In genomic region chr1:152047954-152048640, GRCh38 we compare ENCODE assay signal across 8 cellular contexts.
DNase-seq lines count a peak whose midpoint lies in the region; ATAC-seq and TF ChIP-seq lines count a peak whose summit lies in the region.

No MANE protein-coding gene starts in this region.

- TF ChIP-seq CTCF in RWPE1 (conservative IDR thresholded peaks at IDR 0.05; ENCODE audit: low read depth), result peak; percentile 76

- H3K9me3 ChIP-seq in neuron (ENCODE audit: low read length), result no peaks in the 10 kb centered on the region

- peak; percentile 96 for ATAC-seq in GM19395 (IDR thresholded peaks at IDR 0.05; ENCODE audit: unreplicated experiment)
- peak; percentile 88 for ATAC-seq in HG03558 (IDR thresholded peaks at IDR 0.05; ENCODE audit: extremely low read depth, unreplicated experiment)

- peak overlapping the region; percentile 39 for H3K4me3 ChIP-seq in neuron (ENCODE audit: low read length)

- peak overlapping the region; percentile 38 for H2AFZ ChIP-seq in neuron (ENCODE audit: low read depth, low read length)

- DNase-seq in COLO829 (ENCODE audit: low spot score), result peak; percentile 98
- peak; percentile 85 for DNase-seq in RWPE1 (ENCODE audit: low spot score)
- DNase-seq in activated T-helper 9 cell treated with anti-CD3 and anti-CD28 coated beads, Interleukin-2, amount 50 U/mL, for 16 hours (ENCODE audit: low read depth), result peak; percentile 75
- peak; percentile 99 for DNase-seq in fibroblast of the conjunctiva (ENCODE audit: low read depth)
- peak; percentile 99 for DNase-seq in stromal cell of bone marrow (ENCODE audit: low read depth)

- no peaks in the 10 kb centered on the region for H3K36me3 ChIP-seq in neuron (ENCODE audit: insufficient read depth, low read length)

- H3K4me1 ChIP-seq in neuron (ENCODE audit: insufficient read depth, low read length), result peaks cover 8% of the 10 kb centered on the region

- CTCF ChIA-PET in RWPE1 (lab: Yijun Ruan, JAX), result interaction anchor here (0.7 to 1.8 kb wide), 3 partner anchors 12 to 272 kb away, joined by 3 to 6 read pairs (median 4); no protein-coding TSS in a partner anchor

- H3K27ac ChIP-seq in RWPE1, result peak overlapping the region; percentile 100

- POLR2A ChIA-PET in RWPE1 (lab: Yijun Ruan, JAX; ENCODE audit: low non-redundant PET), result interaction anchor here (1.8 to 4.6 kb wide), 2 partner anchors 11 to 13 kb away, joined by 8 to 42 read pairs; partner anchors contain the start of gene S100A11

- peaks cover 3% of the 10 kb centered on the region for H3K27me3 ChIP-seq in neuron (ENCODE audit: insufficient read depth, low read length)

Comparison
In these comparisons a context has a peak if more than half of its experiments do, and no peak if none do; other contexts are left out.
1. Peak in every context shown above with its lines: DNase-seq, ATAC-seq, H3K4me3 ChIP-seq and H3K27ac ChIP-seq.